In genomic region chr7:72213081-72213480, GRCh38 we compare ENCODE assay signal across 24 cellular contexts.
"Had no signal": no experiment of that assay in that cellular context is flagged by ENCODE, and none has a peak within 500 bp of the region (broad histone marks: within the 10 kb centered on the region; RNA-seq: fewer than 3 reads in every experiment).

No MANE protein-coding gene starts in this region.

- H3K27ac Mint-ChIP-seq: immature natural killer cell; mesothelial cell of epicardium; naive B cell; natural killer cell; stimulated activated naive B cell treated with anti-CD40 and anti-IgM and Interleukin-4, amounts not matched to agents 10 μg/mL and 1 μg/mL and 100 μg/mL, for 72 hours; stimulated activated naive CD8-positive, alpha-beta T cell treated with anti-CD3 and anti-CD28 coated beads, Interleukin-15, Interleukin-2, amounts not matched to agents 100 ng/mL and 50 ng/mL, for 24 hours had no signal

- H3K27me3 Mint-ChIP-seq: stimulated activated naive B cell treated with anti-CD40 and anti-IgM and Interleukin-4, amounts not matched to agents 10 μg/mL and 1 μg/mL and 100 μg/mL, for 72 hours; stimulated activated naive CD8-positive, alpha-beta T cell treated with anti-CD3 and anti-CD28 coated beads, Interleukin-15, Interleukin-2, amounts not matched to agents 100 ng/mL and 50 ng/mL, for 24 hours had no signal

- H3K36me3 Mint-ChIP-seq: immature natural killer cell; mesothelial cell of epicardium; naive B cell; natural killer cell; stimulated activated naive B cell treated with anti-CD40 and anti-IgM and Interleukin-4, amounts not matched to agents 10 μg/mL and 1 μg/mL and 100 μg/mL, for 72 hours had no signal

- DNase-seq: hypothalamus; immature natural killer cell; kidney; left colon; left lung; lower lobe of right lung; mammary epithelial cell; naive B cell; natural killer cell; nucleus accumbens; pancreas; posterior cingulate gyrus; retina; right cardiac atrium; stimulated activated CD4-positive, alpha-beta T cell treated with anti-CD3 and anti-CD28 coated beads, Interleukin-12 subunit alpha, Interleukin-12 subunit beta, amount 100 ng/mL, for 4 hours; stimulated activated CD4-positive, alpha-beta T cell treated with anti-CD3 and anti-CD28 coated beads, Interleukin-15, amount 100 ng/mL, for 24 hours; stimulated activated CD4-positive, alpha-beta T cell treated with anti-CD3 and anti-CD28 coated beads, Interleukin-2, amount 100 ng/mL, for 24 hours; stimulated activated CD4-positive, alpha-beta T cell treated with anti-CD3 and anti-CD28 coated beads, Interleukin-4, amount 100 ng/mL, for 1 hour; stimulated activated naive B cell treated with anti-CD40 and anti-IgM and Interleukin-4, amounts not matched to agents 10 μg/mL and 1 μg/mL and 100 μg/mL, for 72 hours; tibial artery; trophoblast cell; upper lobe of right lung had no signal

- H3K4me3 Mint-ChIP-seq: immature natural killer cell; mesothelial cell of epicardium; naive B cell; natural killer cell; stimulated activated naive B cell treated with anti-CD40 and anti-IgM and Interleukin-4, amounts not matched to agents 10 μg/mL and 1 μg/mL and 100 μg/mL, for 72 hours; stimulated activated naive CD8-positive, alpha-beta T cell treated with anti-CD3 and anti-CD28 coated beads, Interleukin-15, Interleukin-2, amounts not matched to agents 100 ng/mL and 50 ng/mL, for 24 hours had no signal

- H3K4me1 Mint-ChIP-seq: immature natural killer cell; mesothelial cell of epicardium; naive B cell; natural killer cell; stimulated activated naive B cell treated with anti-CD40 and anti-IgM and Interleukin-4, amounts not matched to agents 10 μg/mL and 1 μg/mL and 100 μg/mL, for 72 hours had no signal

- H3K9me3 Mint-ChIP-seq: mesothelial cell of epicardium had no signal
